8 cellular contexts compared by ENCODE assay signal in genomic region chrX:130173190-130173895, GRCh38. TPM values are rescaled to one million over a fixed set of nuclear protein-coding genes. Genes with fewer than 3 reads are reported as not detected.
DNase-seq lines count a peak whose midpoint lies in the region; ATAC-seq and TF ChIP-seq lines count a peak whose summit lies in the region.

No MANE protein-coding gene starts in this region.

- H3K27me3 ChIP-seq in parathyroid adenoma (ENCODE audit: control insufficient read depth, insufficient read depth, low read length) (no peaks in the 10 kb centered on the region), prostate gland (replicated peaks; ENCODE audit: insufficient read depth) (no peaks in the 10 kb centered on the region)

- H3K4me1 ChIP-seq in parathyroid adenoma (no peaks in the 10 kb centered on the region), prostate gland (replicated peaks) (no peaks in the 10 kb centered on the region)

- no peaks in the 10 kb centered on the region for H3K79me2 ChIP-seq in parathyroid adenoma

- no peak for TF ChIP-seq POLR2A in prostate gland (IDR thresholded peaks at IDR 0.05)

- intact Hi-C loops in prostate gland (cut with DNase I) = no loop called here

- TF ChIP-seq CTCF in AG10803 (conservative IDR thresholded peaks at IDR 0.05; ENCODE audit: low read length) = no peak
- TF ChIP-seq CTCF in parathyroid adenoma (IDR thresholded peaks at IDR 0.05) = no peak
- no peak for TF ChIP-seq CTCF in prostate gland (IDR thresholded peaks at IDR 0.05)

- no peaks in the 10 kb centered on the region for H3K9me3 ChIP-seq in parathyroid adenoma (ENCODE audit: control insufficient read depth, low read length)
- H3K9me3 ChIP-seq in prostate gland = no peaks in the 10 kb centered on the region

- no peak overlapping the region for H3K9ac ChIP-seq in parathyroid adenoma

- peak; percentile 87 for DNase-seq in AG10803 (ENCODE audit: low read depth)
- peak; percentile 73 for DNase-seq in fibroblast of the conjunctiva (ENCODE audit: low read depth)
- DNase-seq in DMS153 treated with DMSO at 0.1 percent for 48 hours (lab: John Stamatoyannopoulos, UW; ENCODE audit: unreplicated experiment) = no peak
- no peak for DNase-seq in prostate gland (ENCODE audit: low spot score)

- ATAC-seq in GM18909 (IDR thresholded peaks at IDR 0.05; ENCODE audit: poor library complexity, unreplicated experiment) (peak; percentile 47), HG03565 (IDR thresholded peaks at IDR 0.05; ENCODE audit: unreplicated experiment) (peak; percentile 26)
- ATAC-seq in activated CD4-positive, CD25-positive, alpha-beta regulatory T cell treated with anti-CD3 and anti-CD28 coated beads, Interleukin-2, amount 50 U/mL, for 24 hours = peak; percentile 62 to 68

- H3K4me3 ChIP-seq in AG10803 (ENCODE audit: low read length) (no peak overlapping the region), parathyroid adenoma (ENCODE audit: low read depth, low read length) (no peak overlapping the region), prostate gland (no peak overlapping the region)

- H2AFZ ChIP-seq in parathyroid adenoma = peak overlapping the region; percentile 60

- H3K27ac ChIP-seq in parathyroid adenoma (peak overlapping the region; percentile 51), prostate gland (no peak overlapping the region)

- H3K36me3 ChIP-seq in parathyroid adenoma (ENCODE audit: control insufficient read depth, insufficient read depth, low read length) (no peaks in the 10 kb centered on the region), prostate gland (no peaks in the 10 kb centered on the region)

- H3K4me2 ChIP-seq in parathyroid adenoma (ENCODE audit: low read length) = peak overlapping the region; percentile 17

- 67% methylated on average over 7 of the region's 7 CpGs for WGBS in prostate gland

RNA-seq across cellular contexts. Expression of gene RAB33A, which starts 1.6 kb away (rescaled TPM):
- under 1 TPM in 1 of 2 donors, not detected in 1; 0.62 TPM for total RNA-seq in prostate gland

RNA-seq across cellular contexts. Expression of gene AIFM1, which starts 7.7 kb away (rescaled TPM):
- 10 to 100 TPM; 21.8 to 32.2 TPM for total RNA-seq in prostate gland

Comparison
In these comparisons a context has a peak if more than half of its experiments do, and no peak if none do; other contexts are left out.
1. DNase-seq: peak in AG10803 (single experiment) and fibroblast of the conjunctiva (single experiment); none in DMS153 treated with DMSO at 0.1 percent for 48 hours (single experiment) and prostate gland (single experiment).
2. Peak in every context shown above with its lines, with median percentiles within 50 percentile points of each other: ATAC-seq.